18 cellular contexts compared by ENCODE assay signal in genomic region chr1:15248238-15248637, GRCh38. TPM values are rescaled to one million over a fixed set of nuclear protein-coding genes. Genes with fewer than 3 reads are reported as not detected.
A peak's percentile ranks its signal among the peaks of the same experiment; 100 is the strongest.
DNase-seq lines count a peak whose midpoint lies in the region; ATAC-seq and TF ChIP-seq lines count a peak whose summit lies in the region.
"Had no signal": no experiment of that assay in that cellular context is flagged by ENCODE, and none has a peak within 500 bp of the region (broad histone marks: within the 10 kb centered on the region; RNA-seq: fewer than 3 reads in every experiment).

No MANE protein-coding gene starts in this region.

- H3K9me3 ChIP-seq in HEK293 (ENCODE audit: control insufficient read depth, insufficient read depth, low read depth, low read length): no peaks in the 10 kb centered on the region
- H3K9me3 ChIP-seq: A549, stomach had no signal

- H3K4me3 Mint-ChIP-seq in activated CD4-positive, alpha-beta T cell treated with anti-CD3 and anti-CD28 coated beads, Interleukin-2, amount 10 ng/mL, durations not matched to agents 7 days and 5 days: no peak overlapping the region
- H3K4me3 Mint-ChIP-seq in activated T-helper 2 cell treated with anti-CD3 and anti-CD28 coated beads, Interferon-gamma antibody, Interleukin-2, Interleukin-4, amounts not matched to agents 10 μg/mL and 5 μg/mL and 100 μg/mL, durations not matched to agents 14 hours and 24 hours and 36 hours (ENCODE audit: low read depth): peak overlapping the region; percentile 69
- peak overlapping the region; percentile 82 for H3K4me3 Mint-ChIP-seq in natural killer cell treated with Interleukin-12 subunit alpha and Interleukin-12 subunit beta and Interleukin-15 and Interleukin-18, amount 100 ng/mL, for 72 hours

- peaks cover 58% of the 10 kb centered on the region for H3K27me3 Mint-ChIP-seq in activated CD4-positive, alpha-beta T cell treated with anti-CD3 and anti-CD28 coated beads, Interleukin-2, amount 10 ng/mL, durations not matched to agents 7 days and 5 days
- peaks cover 63% of the 10 kb centered on the region for H3K27me3 Mint-ChIP-seq in activated T-helper 2 cell treated with anti-CD3 and anti-CD28 coated beads, Interferon-gamma antibody, Interleukin-2, Interleukin-4, amounts not matched to agents 10 μg/mL and 5 μg/mL and 100 μg/mL, durations not matched to agents 14 hours and 24 hours and 36 hours (ENCODE audit: low read depth)
- peaks cover 0 to 24% of the 10 kb centered on the region in 2 donors for H3K27me3 Mint-ChIP-seq in natural killer cell treated with Interleukin-12 subunit alpha and Interleukin-12 subunit beta and Interleukin-15 and Interleukin-18, amount 100 ng/mL, for 72 hours

- CTCF ChIA-PET in activated CD4-positive, alpha-beta T cell treated with anti-CD3 and anti-CD28 coated beads, Interleukin-2, amount 10 ng/mL, durations not matched to agents 7 days and 5 days (lab: Charles Lee): interaction anchor here (0.9 to 2.0 kb wide), 4 partner anchors 10 to 169 kb away, joined by 3 to 8 read pairs (median 4); no protein-coding TSS in a partner anchor
- CTCF ChIA-PET in HEK293 (lab: Yijun Ruan, JAX): interaction anchor here (0.6 to 2.9 kb wide), 2 partner anchors 24 to 85 kb away, joined by 4 to 10 read pairs; no protein-coding TSS in a partner anchor

- H3K9me3 Mint-ChIP-seq in activated CD4-positive, alpha-beta T cell treated with anti-CD3 and anti-CD28 coated beads, Interleukin-2, amount 10 ng/mL, durations not matched to agents 7 days and 5 days: peaks cover 30% of the 10 kb centered on the region
- peaks cover 17% of the 10 kb centered on the region for H3K9me3 Mint-ChIP-seq in activated T-helper 2 cell treated with anti-CD3 and anti-CD28 coated beads, Interferon-gamma antibody, Interleukin-2, Interleukin-4, amounts not matched to agents 10 μg/mL and 5 μg/mL and 100 μg/mL, durations not matched to agents 14 hours and 24 hours and 36 hours
- H3K9me3 Mint-ChIP-seq in natural killer cell treated with Interleukin-12 subunit alpha and Interleukin-12 subunit beta and Interleukin-15 and Interleukin-18, amount 100 ng/mL, for 72 hours: no peaks in the 10 kb centered on the region

- peaks cover 23% of the 10 kb centered on the region for H3K36me3 Mint-ChIP-seq in activated CD4-positive, alpha-beta T cell treated with anti-CD3 and anti-CD28 coated beads, Interleukin-2, amount 10 ng/mL, durations not matched to agents 7 days and 5 days (ENCODE audit: low read depth)
- peaks cover 3% of the 10 kb centered on the region for H3K36me3 Mint-ChIP-seq in activated T-helper 2 cell treated with anti-CD3 and anti-CD28 coated beads, Interferon-gamma antibody, Interleukin-2, Interleukin-4, amounts not matched to agents 10 μg/mL and 5 μg/mL and 100 μg/mL, durations not matched to agents 14 hours and 24 hours and 36 hours (ENCODE audit: low read depth)
- no peaks in the 10 kb centered on the region for H3K36me3 Mint-ChIP-seq in natural killer cell treated with Interleukin-12 subunit alpha and Interleukin-12 subunit beta and Interleukin-15 and Interleukin-18, amount 100 ng/mL, for 72 hours

- no peak overlapping the region for H3K4me3 ChIP-seq in HEK293 (ENCODE audit: low read depth, low read length)
- H3K4me3 ChIP-seq: BLaER1 treated with 17β-estradiol and CSF1 and Interleukin-3, amounts not matched to agents 10 nM and 100 nM; lung had no signal

- no peak overlapping the region for H3K27ac ChIP-seq in HEK293 (ENCODE audit: extremely low read depth, low read depth, low read length)
- H3K27ac ChIP-seq: BLaER1 treated with 17β-estradiol and CSF1 and Interleukin-3, amounts not matched to agents 10 nM and 100 nM; brain microvascular endothelial cell had no signal

- no peak for TF ChIP-seq POLR2A in GM18505 (IDR thresholded peaks at IDR 0.05; ENCODE audit: borderline replicate concordance, extremely low read depth, insufficient read depth, insufficient read length)

- peak overlapping the region; percentile 83 for H3K27ac Mint-ChIP-seq in activated CD4-positive, alpha-beta T cell treated with anti-CD3 and anti-CD28 coated beads, Interleukin-2, amount 10 ng/mL, durations not matched to agents 7 days and 5 days
- peak overlapping the region; percentile 43 for H3K27ac Mint-ChIP-seq in activated T-helper 2 cell treated with anti-CD3 and anti-CD28 coated beads, Interferon-gamma antibody, Interleukin-2, Interleukin-4, amounts not matched to agents 10 μg/mL and 5 μg/mL and 100 μg/mL, durations not matched to agents 14 hours and 24 hours and 36 hours
- H3K27ac Mint-ChIP-seq in natural killer cell treated with Interleukin-12 subunit alpha and Interleukin-12 subunit beta and Interleukin-15 and Interleukin-18, amount 100 ng/mL, for 72 hours: peak overlapping the region; percentile 64 to 68

- no peaks in the 10 kb centered on the region for H3K36me3 ChIP-seq in HEK293 (ENCODE audit: control insufficient read depth in 2 of 2, insufficient read depth in 1 of 2, low read length in 2 of 2)
- H3K36me3 ChIP-seq: BLaER1 treated with 17β-estradiol and CSF1 and Interleukin-3, amounts not matched to agents 10 nM and 100 nM; brain microvascular endothelial cell; stomach had no signal

- POLR2A ChIA-PET in activated CD4-positive, alpha-beta T cell treated with anti-CD3 and anti-CD28 coated beads, Interleukin-2, amount 10 ng/mL, durations not matched to agents 7 days and 5 days (lab: Charles Lee): interaction anchor here (0.8 to 1.2 kb wide), 3 partner anchors 12 to 273 kb away, joined by 3 to 6 read pairs (median 3); no protein-coding TSS in a partner anchor
- POLR2A ChIA-PET in HEK293 (lab: Yijun Ruan, JAX): no interaction called here

- no peak for ATAC-seq in natural killer cell treated with Interleukin-12 subunit alpha and Interleukin-12 subunit beta and Interleukin-15 and Interleukin-18, amount 100 ng/mL, for 72 hours
- ATAC-seq in GM18505 (IDR thresholded peaks at IDR 0.05; ENCODE audit: unreplicated experiment): no peak

- intact Hi-C loops in activated T-helper 2 cell treated with anti-CD3 and anti-CD28 coated beads, Interferon-gamma antibody, Interleukin-2, Interleukin-4, amounts not matched to agents 10 μg/mL and 5 μg/mL and 100 μg/mL, durations not matched to agents 14 hours and 24 hours and 36 hours (cut with micrococcal nuclease): no loop called here

- TF ChIP-seq CTCF in HEK293 (tag by site-specific recombination; IDR thresholded peaks at IDR 0.05): no peak

- no peaks in the 10 kb centered on the region for H3K4me1 ChIP-seq in HEK293 (ENCODE audit: control insufficient read depth, insufficient read depth, low read length)
- H3K4me1 ChIP-seq: A549 had no signal

- no peak for DNase-seq in activated CD4-positive, alpha-beta T cell treated with anti-CD3 and anti-CD28 coated beads, Interleukin-2, amount 10 ng/mL, durations not matched to agents 7 days and 5 days
- DNase-seq in activated CD4-positive, alpha-beta T cell treated with anti-CD3 and anti-CD28 coated beads, Interleukin-2, amount 50 U/mL, for 48 hours: no peak
- DNase-seq in activated T-helper 2 cell treated with anti-CD3 and anti-CD28 coated beads, Interferon-gamma antibody, Interleukin-2, Interleukin-4, amounts not matched to agents 10 μg/mL and 5 μg/mL and 100 μg/mL, durations not matched to agents 14 hours and 24 hours and 36 hours (ENCODE audit: low spot score): no peak
- no peak for DNase-seq in natural killer cell treated with Interleukin-12 subunit alpha and Interleukin-12 subunit beta and Interleukin-15 and Interleukin-18, amount 100 ng/mL, for 72 hours (ENCODE audit: low spot score)
- DNase-seq in NCI-H2227 (lab: John Stamatoyannopoulos, UW; ENCODE audit: unreplicated experiment) (no peak), cerebellar nuclear complex (lab: John Stamatoyannopoulos, UW) (no peak)
- DNase-seq: activated gamma-delta T cell treated with Interleukin-2 at 50 U/mL for 16 hours, cortex of kidney, Karpas-422, NCI-H1092 treated with DMSO at 0.1 percent for 48 hours, NCI-H2081 treated with DMSO at 0.1 percent for 48 hours, stomach had no signal

- H3K4me1 Mint-ChIP-seq in activated CD4-positive, alpha-beta T cell treated with anti-CD3 and anti-CD28 coated beads, Interleukin-2, amount 10 ng/mL, durations not matched to agents 7 days and 5 days: peaks cover 69% of the 10 kb centered on the region
- H3K4me1 Mint-ChIP-seq in activated T-helper 2 cell treated with anti-CD3 and anti-CD28 coated beads, Interferon-gamma antibody, Interleukin-2, Interleukin-4, amounts not matched to agents 10 μg/mL and 5 μg/mL and 100 μg/mL, durations not matched to agents 14 hours and 24 hours and 36 hours (ENCODE audit: low read depth): peaks cover 57% of the 10 kb centered on the region
- peaks cover 71 to 75% of the 10 kb centered on the region in 2 donors for H3K4me1 Mint-ChIP-seq in natural killer cell treated with Interleukin-12 subunit alpha and Interleukin-12 subunit beta and Interleukin-15 and Interleukin-18, amount 100 ng/mL, for 72 hours (ENCODE audit: low read depth in 2 of 2)

TF ChIP-seq in HEK293, 187 proteins besides CTCF, POLR2A, EP300 and RAD21:
- TF ChIP-seq ZNF837 (tag by site-specific recombination; IDR thresholded peaks at IDR 0.05) (no peak), SETDB1 (IDR thresholded peaks at IDR 0.05; ENCODE audit: insufficient read length, low read length) (peak; percentile 25), ZNF768 (tag by site-specific recombination; IDR thresholded peaks at IDR 0.05) (peak; percentile 48; the same call in 1 of the 2 replicates)

RNA-seq across cellular contexts. Expression of gene FHAD1, which starts 1.2 kb away (rescaled TPM):
- not detected for total RNA-seq in activated CD4-positive, alpha-beta T cell treated with anti-CD3 and anti-CD28 coated beads, Interleukin-2, amount 10 ng/mL, durations not matched to agents 7 days and 5 days
- total RNA-seq in activated T-helper 2 cell treated with anti-CD3 and anti-CD28 coated beads, Interferon-gamma antibody, Interleukin-2, Interleukin-4, amounts not matched to agents 10 μg/mL and 5 μg/mL and 100 μg/mL, durations not matched to agents 14 hours and 24 hours and 36 hours: not detected in 2 replicates
- under 1 TPM in 1 of 2 donors, not detected in 1; 0.42 TPM for total RNA-seq in natural killer cell treated with Interleukin-12 subunit alpha and Interleukin-12 subunit beta and Interleukin-15 and Interleukin-18, amount 100 ng/mL, for 72 hours
